ENCODE assay signal across 31 cellular contexts in the genomic region with DNA sequence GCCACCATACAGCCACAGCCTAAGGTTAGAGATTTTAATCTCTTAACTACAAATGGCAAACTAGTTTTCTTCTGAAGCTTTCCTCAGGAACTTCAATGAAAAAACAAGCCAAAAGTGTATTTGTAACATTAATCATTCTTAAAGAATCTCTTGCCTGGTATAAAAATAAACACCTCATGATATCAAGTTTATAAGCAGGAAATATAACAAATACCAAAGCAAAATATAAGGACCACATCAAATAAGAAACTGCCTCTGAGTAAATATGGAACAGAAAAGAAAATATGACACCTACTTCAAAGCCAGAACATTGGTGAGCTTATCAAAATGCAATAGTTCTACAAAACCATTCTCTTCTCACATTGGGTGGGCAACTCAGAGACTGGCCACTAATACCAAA.
DNase-seq lines count a peak whose midpoint lies in the region; ATAC-seq, FAIRE-seq and TF ChIP-seq lines count a peak whose summit lies in the region.
"Had no signal": no experiment of that assay in that cellular context is flagged by ENCODE, and none has a peak within 500 bp of the region (broad histone marks: within the 10 kb centered on the region; RNA-seq: fewer than 3 reads in every experiment).

No MANE protein-coding gene starts in this region.

- TF ChIP-seq RAD21 in A549 (conservative IDR thresholded peaks at IDR 0.05 in 1 of 2, IDR thresholded peaks at IDR 0.05 in 1 of 2): no peak

- H3K4me1 ChIP-seq in A549 (no peaks in the 10 kb centered on the region), pancreas (no peaks in the 10 kb centered on the region)
- H3K4me1 ChIP-seq: BE2C had no signal

- no peak for DNase-seq in A549 (ENCODE audit: low read depth in 1 of 2, low spot score in 1 of 2)
- DNase-seq in SW480 (ENCODE audit: low spot score): peak; percentile 20
- no peak for DNase-seq in pancreas
- no peak for DNase-seq in activated CD8-positive, alpha-beta T cell treated with anti-CD3 and anti-CD28 coated beads for 36 hours
- no peak for DNase-seq in middle frontal gyrus (ENCODE audit: extremely low spot score, low spot score)
- no peak for DNase-seq in cortex of kidney (lab: John Stamatoyannopoulos, UW)
- DNase-seq: ACHN, BE2C, Calu3, DND-41, GOT3, HCEC 1CT, IMR-90, KG1, NCI-H1048, NCI-H1417, NCI-H1694 treated with DMSO at 0.1 percent for 48 hours, NCI-H2081 treated with DMSO at 0.1 percent for 48 hours, NCI-H2171, NCI-H226, NCI-H510A, NCI-H69, SHP77 treated with DMSO at 0.1 percent for 48 hours had no signal

- H3K9me3 ChIP-seq in A549 (no peaks in the 10 kb centered on the region), pancreas (no peaks in the 10 kb centered on the region)
- H3K9me3 ChIP-seq: BE2C had no signal

- H3K27me3 ChIP-seq in pancreas: no peaks in the 10 kb centered on the region
- H3K27me3 ChIP-seq: BE2C had no signal

- no peak overlapping the region for H3K27ac Mint-ChIP-seq in activated CD8-positive, alpha-beta T cell treated with anti-CD3 and anti-CD28 coated beads for 36 hours
- H3K27ac Mint-ChIP-seq: CD14-positive monocyte had no signal

- CTCF ChIA-PET in A549 (lab: Yijun Ruan, JAX): interaction anchor here (1.5 kb wide), 1 partner anchor 9 kb away, joined by 4 read pairs; no protein-coding TSS in a partner anchor
- CTCF ChIA-PET in activated CD8-positive, alpha-beta T cell treated with anti-CD3 and anti-CD28 coated beads for 36 hours (lab: Charles Lee): no interaction called here

- H3K4me2 ChIP-seq in A549: no peak overlapping the region

- ATAC-seq in A549 (no peak), pancreas (no peak), HG02973 (IDR thresholded peaks at IDR 0.05; ENCODE audit: unreplicated experiment) (no peak)
- ATAC-seq in activated CD8-positive, alpha-beta T cell treated with anti-CD3 and anti-CD28 coated beads for 36 hours: no peak
- ATAC-seq: Panc1 had no signal

- no peak overlapping the region for H3K4me3 ChIP-seq in A549
- no peak overlapping the region for H3K4me3 ChIP-seq in pancreas
- H3K4me3 ChIP-seq: SK-N-MC had no signal

- no peaks in the 10 kb centered on the region for H3K4me1 Mint-ChIP-seq in activated CD8-positive, alpha-beta T cell treated with anti-CD3 and anti-CD28 coated beads for 36 hours (ENCODE audit: low read depth)

- POLR2A ChIA-PET in A549 (lab: Yijun Ruan, JAX): no interaction called here
- POLR2A ChIA-PET in activated CD8-positive, alpha-beta T cell treated with anti-CD3 and anti-CD28 coated beads for 36 hours (lab: Charles Lee): no interaction called here

- H3K27me3 Mint-ChIP-seq in activated CD8-positive, alpha-beta T cell treated with anti-CD3 and anti-CD28 coated beads for 36 hours: no peaks in the 10 kb centered on the region

- no peaks in the 10 kb centered on the region for H3K36me3 ChIP-seq in pancreas
- H3K36me3 ChIP-seq: BE2C had no signal

- no peaks in the 10 kb centered on the region for H3K9me3 Mint-ChIP-seq in activated CD8-positive, alpha-beta T cell treated with anti-CD3 and anti-CD28 coated beads for 36 hours
- H3K9me3 Mint-ChIP-seq: CD14-positive monocyte had no signal

- no peaks in the 10 kb centered on the region for H3K36me3 Mint-ChIP-seq in activated CD8-positive, alpha-beta T cell treated with anti-CD3 and anti-CD28 coated beads for 36 hours (ENCODE audit: low read depth)
- H3K36me3 Mint-ChIP-seq: CD14-positive monocyte had no signal

- H3K27ac ChIP-seq in A549: no peak overlapping the region
- H3K27ac ChIP-seq in pancreas: no peak overlapping the region
- H3K27ac ChIP-seq: 22Rv1, RWPE1, SK-N-MC had no signal

- intact Hi-C loops in pancreas (cut with DNase I): no loop called here
- intact Hi-C loops in activated CD8-positive, alpha-beta T cell treated with anti-CD3 and anti-CD28 coated beads for 36 hours (cut with micrococcal nuclease): no loop called here

- TF ChIP-seq POLR2A in A549 (IDR thresholded peaks at IDR 0.05; ENCODE audit: low read length): no peak

- TF ChIP-seq EP300 in A549 (IDR thresholded peaks at IDR 0.05): no peak

- no peak for TF ChIP-seq CTCF in A549 (IDR thresholded peaks at IDR 0.05)
- TF ChIP-seq CTCF in pancreas (IDR thresholded peaks at IDR 0.05): no peak
- TF ChIP-seq CTCF in activated CD8-positive, alpha-beta T cell treated with anti-CD3 and anti-CD28 coated beads for 36 hours (IDR thresholded peaks at IDR 0.05): no peak

- no peak overlapping the region for H3K4me3 Mint-ChIP-seq in activated CD8-positive, alpha-beta T cell treated with anti-CD3 and anti-CD28 coated beads for 36 hours
- H3K4me3 Mint-ChIP-seq: CD14-positive monocyte had no signal

- FAIRE-seq in A549 (lab: Jason Lieb, UNC) (peak; percentile 76), colon (lab: Jason Lieb, UNC) (peak; percentile 5), pancreas (lab: Jason Lieb, UNC) (peak; percentile 54)
- FAIRE-seq: GM12892 had no signal

TF ChIP-seq in A549, 52 proteins besides CTCF, POLR2A, EP300 and RAD21:
- TF ChIP-seq TP53 (CRISPR knock-in tag; IDR thresholded peaks at IDR 0.05): no peak
- no peak for TF ChIP-seq RARB (CRISPR knock-in tag; IDR thresholded peaks at IDR 0.05)
- no peak for TF ChIP-seq JUNB (IDR thresholded peaks at IDR 0.05)
- TF ChIP-seq JUN (IDR thresholded peaks at IDR 0.05): no peak
- TF ChIP-seq, protein P1, sequence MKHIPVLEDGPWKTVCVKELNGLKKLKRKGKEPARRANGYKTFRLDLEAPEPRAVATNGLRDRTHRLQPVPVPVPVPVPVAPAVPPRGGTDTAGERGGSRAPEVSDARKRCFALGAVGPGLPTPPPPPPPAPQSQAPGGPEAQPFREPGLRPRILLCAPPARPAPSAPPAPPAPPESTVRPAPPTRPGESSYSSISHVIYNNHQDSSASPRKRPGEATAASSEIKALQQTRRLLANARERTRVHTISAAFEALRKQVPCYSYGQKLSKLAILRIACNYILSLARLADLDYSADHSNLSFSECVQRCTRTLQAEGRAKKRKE (CRISPR knock-in tag; IDR thresholded peaks at IDR 0.05; ENCODE audit: low read depth): no peak
- no peak for TF ChIP-seq ZNF302 (CRISPR knock-in tag; IDR thresholded peaks at IDR 0.05)
- TF ChIP-seq, protein P2, sequence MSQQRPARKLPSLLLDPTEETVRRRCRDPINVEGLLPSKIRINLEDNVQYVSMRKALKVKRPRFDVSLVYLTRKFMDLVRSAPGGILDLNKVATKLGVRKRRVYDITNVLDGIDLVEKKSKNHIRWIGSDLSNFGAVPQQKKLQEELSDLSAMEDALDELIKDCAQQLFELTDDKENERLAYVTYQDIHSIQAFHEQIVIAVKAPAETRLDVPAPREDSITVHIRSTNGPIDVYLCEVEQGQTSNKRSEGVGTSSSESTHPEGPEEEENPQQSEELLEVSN (IDR thresholded peaks at IDR 0.05; ENCODE audit: borderline replicate concordance, low read depth): no peak
- TF ChIP-seq SREBF2 (IDR thresholded peaks at IDR 0.05): no peak
- TF ChIP-seq HOXA7 (CRISPR knock-in tag; IDR thresholded peaks at IDR 0.05): no peak
- no peak for TF ChIP-seq EHF (CRISPR knock-in tag; IDR thresholded peaks at IDR 0.05)
- TF ChIP-seq, protein P3, sequence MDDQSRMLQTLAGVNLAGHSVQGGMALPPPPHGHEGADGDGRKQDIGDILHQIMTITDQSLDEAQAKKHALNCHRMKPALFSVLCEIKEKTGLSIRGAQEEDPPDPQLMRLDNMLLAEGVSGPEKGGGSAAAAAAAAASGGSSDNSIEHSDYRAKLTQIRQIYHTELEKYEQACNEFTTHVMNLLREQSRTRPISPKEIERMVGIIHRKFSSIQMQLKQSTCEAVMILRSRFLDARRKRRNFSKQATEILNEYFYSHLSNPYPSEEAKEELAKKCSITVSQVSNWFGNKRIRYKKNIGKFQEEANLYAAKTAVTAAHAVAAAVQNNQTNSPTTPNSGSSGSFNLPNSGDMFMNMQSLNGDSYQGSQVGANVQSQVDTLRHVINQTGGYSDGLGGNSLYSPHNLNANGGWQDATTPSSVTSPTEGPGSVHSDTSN (IDR thresholded peaks at IDR 0.05): no peak
- TF ChIP-seq CHD4 (IDR thresholded peaks at IDR 0.05; ENCODE audit: borderline replicate concordance): no peak
- TF ChIP-seq EHMT2 (IDR thresholded peaks at IDR 0.05; ENCODE audit: low read depth): no peak
- TF ChIP-seq, protein P4, sequence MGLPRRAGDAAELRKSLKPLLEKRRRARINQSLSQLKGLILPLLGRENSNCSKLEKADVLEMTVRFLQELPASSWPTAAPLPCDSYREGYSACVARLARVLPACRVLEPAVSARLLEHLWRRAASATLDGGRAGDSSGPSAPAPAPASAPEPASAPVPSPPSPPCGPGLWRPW (IDR thresholded peaks at IDR 0.05): no peak
- no peak for TF ChIP-seq MYC (IDR thresholded peaks at IDR 0.05; ENCODE audit: borderline replicate concordance, low read length)
- no peak for TF ChIP-seq CBX8 (IDR thresholded peaks at IDR 0.05)
- no peak for TF ChIP-seq HEYL (CRISPR knock-in tag; IDR thresholded peaks at IDR 0.05)
- TF ChIP-seq NR3C1 (IDR thresholded peaks at IDR 0.05): no peak
TF ChIP-seq in A549: peak in this region for 0.
